33 cellular contexts compared by ENCODE assay signal in the genomic region with DNA sequence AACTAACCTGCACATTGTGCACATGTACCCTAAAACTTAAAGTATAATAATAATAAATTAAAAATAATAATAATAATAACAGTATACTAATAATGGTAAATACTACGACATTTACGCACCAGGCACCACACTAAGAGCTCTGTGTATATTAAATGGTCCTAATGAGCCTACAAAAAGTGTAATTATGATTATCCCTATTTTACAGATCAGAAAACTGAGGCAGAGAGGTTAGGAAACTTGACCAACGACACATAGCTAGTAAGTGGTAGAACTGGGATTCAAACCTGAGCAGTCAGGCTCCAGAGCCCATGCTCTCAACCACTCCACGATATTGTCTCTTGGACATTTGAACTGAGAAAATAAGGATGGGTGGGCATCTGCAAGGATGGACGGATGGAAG. TPM values are rescaled to one million over a fixed set of nuclear protein-coding genes. Genes with fewer than 3 reads are reported as not detected.
"Had no signal": no experiment of that assay in that cellular context is flagged by ENCODE, and none has a peak within 500 bp of the region (broad histone marks: within the 10 kb centered on the region; RNA-seq: fewer than 3 reads in every experiment).

No MANE protein-coding gene starts in this region.

- DNase-seq: activated B cell treated with CpG ODN at 0.5 μM for 24 hours; activated CD4-positive, alpha-beta memory T cell treated with anti-CD3 and anti-CD28 coated beads for 36 hours; activated CD4-positive, alpha-beta T cell treated with anti-CD3 and anti-CD28 coated beads for 4 hours; activated CD4-positive, alpha-beta T cell treated with anti-CD3 and anti-CD28 coated beads, Interleukin-2, amount 10 ng/mL, durations not matched to agents 24 days and 14 days; activated CD4-positive, alpha-beta T cell treated with anti-CD3 and anti-CD28 coated beads, Interleukin-2, amount 50 U/mL, for 1 hour; activated CD4-positive, alpha-beta T cell treated with anti-CD3 and anti-CD28 coated beads, Interleukin-2, amount 50 U/mL, for 4 hours; activated CD4-positive, CD25-positive, alpha-beta regulatory T cell treated with anti-CD3 and anti-CD28 coated beads, Interleukin-2, amount 50 U/mL, for 72 hours; activated CD8-positive, alpha-beta T cell treated with anti-CD3 and anti-CD28 coated beads for 36 hours; activated effector memory CD4-positive, alpha-beta T cell treated with anti-CD3 and anti-CD28 coated beads, Interleukin-2, amount 50 U/mL, for 16 hours; activated gamma-delta T cell treated with Interleukin-2 at 50 U/mL for 16 hours; activated naive CD4-positive, alpha-beta T cell; activated naive CD4-positive, alpha-beta T cell treated with anti-CD3 and anti-CD28 coated beads for 36 hours; activated naive CD8-positive, alpha-beta T cell treated with anti-CD3 and anti-CD28 coated beads, Interleukin-2, amount 10 ng/mL, durations not matched to agents 7 days and 5 days; activated naive CD8-positive, alpha-beta T cell treated with anti-CD3 and anti-CD28 coated beads, Interleukin-2, amount 50 U/mL, for 24 hours; activated T-cell treated with anti-CD3 and anti-CD28 coated beads for 4 hours; activated T-cell treated with anti-CD3 and anti-CD28 coated beads, Interleukin-2, amount 50 U/mL, for 1 hour; activated T-cell treated with anti-CD3 and anti-CD28 coated beads, Interleukin-2, amount 50 U/mL, for 4 hours; activated T-cell treated with anti-CD3 and anti-CD28 coated beads, Interleukin-2, amount 50 U/mL, for 72 hours; amygdala; anterior cingulate cortex; caudate nucleus; cerebellar nuclear complex; T-helper 1 cell; T-helper 2 cell; T-helper 9 cell had no signal

- H3K4me3 ChIP-seq: ascending aorta, cardiac muscle cell had no signal

- ATAC-seq: activated CD8-positive, alpha-beta T cell treated with anti-CD3 and anti-CD28 coated beads for 36 hours; activated naive CD8-positive, alpha-beta T cell treated with anti-CD3 and anti-CD28 coated beads, Interleukin-2, amount 50 U/mL, for 24 hours; activated T-cell treated with anti-CD3 and anti-CD28 coated beads, Interleukin-2, amount 50 U/mL, for 4 hours; activated T-cell treated with anti-CD3 and anti-CD28 coated beads, Interleukin-2, amount 50 U/mL, for 72 hours; activated T-helper 17 cell treated with anti-CD3 and anti-CD28 coated beads, Interleukin-2, amount 50 U/mL, for 72 hours had no signal

- H3K9me3 ChIP-seq: ascending aorta had no signal

- FAIRE-seq: bronchial epithelial cell, TTC549 had no signal

- H3K27me3 ChIP-seq: ascending aorta, cardiac muscle cell had no signal

- H3K27ac ChIP-seq: ascending aorta, cardiac muscle cell, VCaP had no signal

- H3K4me1 ChIP-seq: ascending aorta had no signal

RNA-seq across cellular contexts. Expression of a gene that starts 38.9 kb away (rescaled TPM):
- total RNA-seq: activated T-helper 1 cell treated with anti-CD3 and anti-CD28 coated beads, Interleukin-12 subunit alpha, Interleukin-12 subunit beta, Interleukin-2, Interleukin-4 antibody, amounts not matched to agents 30 ng/mL and 10 ng/mL and 1 ng/mL, durations not matched to agents 14 hours and 24 hours and 36 hours had no signal

RNA-seq across cellular contexts. Expression of a gene that starts 50.4 kb away (rescaled TPM):
- total RNA-seq: activated CD4-positive, alpha-beta memory T cell treated with anti-CD3 and anti-CD28 coated beads for 36 hours; activated CD4-positive, alpha-beta T cell treated with anti-CD3 and anti-CD28 coated beads, Interleukin-2, amount 10 ng/mL, durations not matched to agents 24 days and 14 days; activated CD8-positive, alpha-beta T cell treated with anti-CD3 and anti-CD28 coated beads for 36 hours; activated naive CD4-positive, alpha-beta T cell treated with anti-CD3 and anti-CD28 coated beads for 36 hours; activated naive CD8-positive, alpha-beta T cell treated with anti-CD3 and anti-CD28 coated beads, Interleukin-2, amount 10 ng/mL, durations not matched to agents 7 days and 5 days; activated T-cell treated with anti-CD3 and anti-CD28 coated beads, Interleukin-2, amount 50 U/mL, for 4 hours; activated T-helper 1 cell treated with anti-CD3 and anti-CD28 coated beads, Interleukin-12 subunit alpha, Interleukin-12 subunit beta, Interleukin-2, Interleukin-4 antibody, amounts not matched to agents 30 ng/mL and 10 ng/mL and 1 ng/mL, durations not matched to agents 14 hours and 24 hours and 36 hours; ascending aorta; bronchial epithelial cell; chondrocyte had no signal
